In the genomic region with DNA sequence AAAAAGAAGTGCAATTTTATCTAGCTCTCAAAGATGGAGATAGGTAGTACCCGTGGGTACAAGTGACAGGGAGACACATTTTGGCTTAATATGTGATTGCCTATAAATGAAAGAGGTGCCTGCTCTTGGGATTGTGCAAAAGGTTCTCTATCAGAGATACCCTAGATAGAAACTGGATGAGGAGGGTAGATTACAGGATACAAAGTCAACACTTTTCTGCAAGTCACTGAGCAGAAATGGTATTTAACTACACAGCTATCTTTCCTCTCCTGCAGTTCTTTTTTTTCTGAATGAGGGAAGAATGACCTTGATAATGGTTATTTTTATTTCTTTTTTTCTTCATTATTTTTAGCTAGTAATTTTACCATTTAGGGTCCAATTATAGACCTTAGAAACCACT, we compare ENCODE assay signal across 1 cellular context.
A peak's percentile ranks its signal among the peaks of the same experiment; 100 is the strongest.
TF ChIP-seq lines count a peak whose summit lies in the region.

No MANE protein-coding gene starts in this region.

TF ChIP-seq in K562, 482 proteins besides CTCF, POLR2A, EP300 and RAD21:
- no peak for TF ChIP-seq NR2C1 (IDR thresholded peaks at IDR 0.05)
- TF ChIP-seq NR2C1 (tag; IDR thresholded peaks at IDR 0.05): no peak
- no peak for TF ChIP-seq IRF2 (CRISPR knock-in tag; IDR thresholded peaks at IDR 0.05)
- peak; percentile 65 for TF ChIP-seq MAFG (tag; conservative IDR thresholded peaks at IDR 0.05)
- no peak for TF ChIP-seq ZNF324 (CRISPR knock-in tag; IDR thresholded peaks at IDR 0.05)
- TF ChIP-seq CEBPG (CRISPR knock-in tag; IDR thresholded peaks at IDR 0.05): no peak
- peak in 1 of 2 experiments; percentile 46; a peak in 1 of 4 replicates for TF ChIP-seq CEBPG (tag; conservative IDR thresholded peaks at IDR 0.05 in 1 of 2, IDR thresholded peaks at IDR 0.05 in 1 of 2)
- peak; percentile 53; the same call in 1 of the 2 replicates for TF ChIP-seq C11orf30 (IDR thresholded peaks at IDR 0.05; ENCODE audit: low read depth)
- TF ChIP-seq, protein P1, sequence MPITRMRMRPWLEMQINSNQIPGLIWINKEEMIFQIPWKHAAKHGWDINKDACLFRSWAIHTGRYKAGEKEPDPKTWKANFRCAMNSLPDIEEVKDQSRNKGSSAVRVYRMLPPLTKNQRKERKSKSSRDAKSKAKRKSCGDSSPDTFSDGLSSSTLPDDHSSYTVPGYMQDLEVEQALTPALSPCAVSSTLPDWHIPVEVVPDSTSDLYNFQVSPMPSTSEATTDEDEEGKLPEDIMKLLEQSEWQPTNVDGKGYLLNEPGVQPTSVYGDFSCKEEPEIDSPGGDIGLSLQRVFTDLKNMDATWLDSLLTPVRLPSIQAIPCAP (CRISPR knock-in tag; IDR thresholded peaks at IDR 0.05; ENCODE audit: borderline replicate concordance): no peak
- TF ChIP-seq BDP1 (IDR thresholded peaks at IDR 0.05; ENCODE audit: insufficient read depth, insufficient read length): no peak
- no peak for TF ChIP-seq GABPB2 (CRISPR knock-in tag; conservative IDR thresholded peaks at IDR 0.05)
- TF ChIP-seq, protein P2, sequence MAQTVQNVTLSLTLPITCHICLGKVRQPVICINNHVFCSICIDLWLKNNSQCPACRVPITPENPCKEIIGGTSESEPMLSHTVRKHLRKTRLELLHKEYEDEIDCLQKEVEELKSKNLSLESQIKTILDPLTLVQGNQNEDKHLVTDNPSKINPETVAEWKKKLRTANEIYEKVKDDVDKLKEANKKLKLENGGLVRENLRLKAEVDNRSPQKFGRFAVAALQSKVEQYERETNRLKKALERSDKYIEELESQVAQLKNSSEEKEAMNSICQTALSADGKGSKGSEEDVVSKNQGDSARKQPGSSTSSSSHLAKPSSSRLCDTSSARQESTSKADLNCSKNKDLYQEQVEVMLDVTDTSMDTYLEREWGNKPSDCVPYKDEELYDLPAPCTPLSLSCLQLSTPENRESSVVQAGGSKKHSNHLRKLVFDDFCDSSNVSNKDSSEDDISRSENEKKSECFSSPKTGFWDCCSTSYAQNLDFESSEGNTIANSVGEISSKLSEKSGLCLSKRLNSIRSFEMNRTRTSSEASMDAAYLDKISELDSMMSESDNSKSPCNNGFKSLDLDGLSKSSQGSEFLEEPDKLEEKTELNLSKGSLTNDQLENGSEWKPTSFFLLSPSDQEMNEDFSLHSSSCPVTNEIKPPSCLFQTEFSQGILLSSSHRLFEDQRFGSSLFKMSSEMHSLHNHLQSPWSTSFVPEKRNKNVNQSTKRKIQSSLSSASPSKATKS (CRISPR knock-in tag; IDR thresholded peaks at IDR 0.05): no peak
- TF ChIP-seq, protein P3, sequence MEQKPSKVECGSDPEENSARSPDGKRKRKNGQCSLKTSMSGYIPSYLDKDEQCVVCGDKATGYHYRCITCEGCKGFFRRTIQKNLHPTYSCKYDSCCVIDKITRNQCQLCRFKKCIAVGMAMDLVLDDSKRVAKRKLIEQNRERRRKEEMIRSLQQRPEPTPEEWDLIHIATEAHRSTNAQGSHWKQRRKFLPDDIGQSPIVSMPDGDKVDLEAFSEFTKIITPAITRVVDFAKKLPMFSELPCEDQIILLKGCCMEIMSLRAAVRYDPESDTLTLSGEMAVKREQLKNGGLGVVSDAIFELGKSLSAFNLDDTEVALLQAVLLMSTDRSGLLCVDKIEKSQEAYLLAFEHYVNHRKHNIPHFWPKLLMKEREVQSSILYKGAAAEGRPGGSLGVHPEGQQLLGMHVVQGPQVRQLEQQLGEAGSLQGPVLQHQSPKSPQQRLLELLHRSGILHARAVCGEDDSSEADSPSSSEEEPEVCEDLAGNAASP (IDR thresholded peaks at IDR 0.05): no peak
- no peak for TF ChIP-seq ZNF354B (CRISPR knock-in tag; IDR thresholded peaks at IDR 0.05)
- TF ChIP-seq NFE2 (IDR thresholded peaks at IDR 0.05; ENCODE audit: low read depth): peak; percentile 73
- TF ChIP-seq TRIM28 (IDR thresholded peaks at IDR 0.05): no peak
